9 cellular contexts compared by ENCODE assay signal in genomic region chr12:47837190-47838171, GRCh38. TPM values are rescaled to one million over a fixed set of nuclear protein-coding genes. Genes with fewer than 3 reads are reported as not detected.
DNase-seq lines count a peak whose midpoint lies in the region; ATAC-seq and TF ChIP-seq lines count a peak whose summit lies in the region.
"Had no signal": no experiment of that assay in that cellular context is flagged by ENCODE, and none has a peak within 500 bp of the region (broad histone marks: within the 10 kb centered on the region; RNA-seq: fewer than 3 reads in every experiment).

No MANE protein-coding gene starts in this region.

- no peak overlapping the region for H3K4me3 ChIP-seq in mammary epithelial cell (replicated peaks in 1 of 3; ENCODE audit: insufficient read depth in 1 of 3, low read depth in 2 of 3, low read length in 3 of 3)

- BruUV-seq in mammary epithelial cell (replicated peaks; lab: Mats Ljungman, UMichigan): no TSS peak

- no peaks in the 10 kb centered on the region for H3K27me3 ChIP-seq in mammary epithelial cell (ENCODE audit: insufficient read depth, low read length)

- no peak overlapping the region for H3K4me2 ChIP-seq in mammary epithelial cell (ENCODE audit: insufficient read depth, low read depth, low read length)

- peaks cover 17% of the 10 kb centered on the region for H3K4me1 ChIP-seq in mammary epithelial cell (ENCODE audit: insufficient read depth, low read length)

- CTCF ChIA-PET in mammary epithelial cell (lab: Charles Lee; ENCODE audit: low non-redundant PET): interaction anchor here (0.6 to 1.3 kb wide), 6 partner anchors 40 to 319 kb away, joined by 3 to 6 read pairs (median 4); no protein-coding TSS in a partner anchor

- H4K20me1 ChIP-seq in mammary epithelial cell (ENCODE audit: insufficient read depth, low read length): no peaks in the 10 kb centered on the region

- WGBS in mammary epithelial cell (ENCODE audit: low coverage, missing lambda C conversion rate): 54% methylated on average over 10 of the region's 13 CpGs

- peak; percentile 85 to 88 for TF ChIP-seq CTCF in mammary epithelial cell (conservative IDR thresholded peaks at IDR 0.05 in 1 of 2, IDR thresholded peaks at IDR 0.05 in 1 of 2; ENCODE audit: extremely low read depth in 1 of 2, insufficient read depth in 1 of 2, low read depth in 1 of 2, low read length in 2 of 2)

- no peaks in the 10 kb centered on the region for H3K79me2 ChIP-seq in mammary epithelial cell (ENCODE audit: insufficient read depth, low read length)

- no peak overlapping the region for H2AFZ ChIP-seq in mammary epithelial cell (ENCODE audit: low read depth, low read length)

- in situ Hi-C loops in mammary epithelial cell (cut with MboI; ENCODE audit: low sequenced_read_pairs in 2 of 2): loop anchor here (5.0 to 10.0 kb wide), 3 partner anchors 60 to 123 kb away; no protein-coding TSS in a partner anchor

- H3K9me3 ChIP-seq in mammary epithelial cell (replicated peaks; ENCODE audit: insufficient read depth, low read length): no peaks in the 10 kb centered on the region

- dilution Hi-C loops in mammary epithelial cell (cut with HindIII; ENCODE audit: low sequenced_read_pairs): no loop called here

- DNase-seq in SIG-M5 treated with dmso at 0.1 percent for 504 hours (lab: John Stamatoyannopoulos, UW; ENCODE audit: unreplicated experiment) (peak; percentile 34), SIG-M5 (lab: John Stamatoyannopoulos, UW) (no peak), NCI-H146 treated with DMSO at 0.1 percent for 48 hours (lab: John Stamatoyannopoulos, UW; ENCODE audit: unreplicated experiment) (peak; percentile 54), UCSD-AML1 (lab: John Stamatoyannopoulos, UW; ENCODE audit: unreplicated experiment) (peak; percentile 52), mammary epithelial cell (peak; percentile 62), islet precursor cell (peak; percentile 81)
- peak; percentile 70 for DNase-seq in stimulated activated CD4-positive, alpha-beta T cell treated with anti-CD3 and anti-CD28 coated beads, Interleukin-4, amount 100 ng/mL, for 1 hour

- intact Hi-C loops in mammary epithelial cell (cut with micrococcal nuclease): loop anchor here (1.0 to 2.0 kb wide), 8 partner anchors 18 to 805 kb away; partner anchors contain the start of gene HDAC7

- H3K27ac ChIP-seq in mammary epithelial cell (ENCODE audit: insufficient read depth, low read depth, low read length): no peak overlapping the region
- H3K27ac ChIP-seq: epithelial cell of prostate had no signal

- H3K36me3 ChIP-seq in mammary epithelial cell (ENCODE audit: insufficient read depth, low read length): no peaks in the 10 kb centered on the region

- no peak for ATAC-seq in GM19463 (IDR thresholded peaks at IDR 0.05; ENCODE audit: unreplicated experiment)

- H3K9ac ChIP-seq in mammary epithelial cell (ENCODE audit: insufficient read depth, low read length): no peak overlapping the region

RNA-seq across cellular contexts. Expression of gene HDAC7, which starts 17.8 kb away (rescaled TPM):
- 10 to 100 TPM; 17.7 to 72.1 TPM for total RNA-seq in mammary epithelial cell
- polyA plus RNA-seq in mammary epithelial cell: 30.5 TPM
- 96.1 TPM for polyA minus RNA-seq in mammary epithelial cell
